ENCODE assay signal across 1 cellular context in genomic region chr2:10278029-10278762, GRCh38.
TF ChIP-seq lines count a peak whose summit lies in the region.

No MANE protein-coding gene starts in this region.

TF ChIP-seq in HepG2, 621 proteins besides CTCF, POLR2A, EP300 and RAD21 (continued from another document):
- no peak for TF ChIP-seq GMEB2 (CRISPR knock-in tag; IDR thresholded peaks at IDR 0.05; ENCODE audit: low read depth)
- no peak for TF ChIP-seq HNRNPK (IDR thresholded peaks at IDR 0.05; ENCODE audit: low read depth, low read length, poor library complexity, severe bottlenecking)
- peak; percentile 56; the same call in 1 of the 2 replicates for TF ChIP-seq ZNF563 (CRISPR knock-in tag; IDR thresholded peaks at IDR 0.05)
- peak; percentile 69; the same call in 1 of the 2 replicates for TF ChIP-seq ESRRA (CRISPR knock-in tag; IDR thresholded peaks at IDR 0.05; ENCODE audit: low read depth)
- TF ChIP-seq ZNF629 (CRISPR knock-in tag; conservative IDR thresholded peaks at IDR 0.05): 0 out of 2 replicates have a peak, but pooled peaks have one; percentile 17
- TF ChIP-seq TRAFD1 (CRISPR knock-in tag; IDR thresholded peaks at IDR 0.05; ENCODE audit: borderline replicate concordance): no peak
- TF ChIP-seq HNRNPUL1 (IDR thresholded peaks at IDR 0.05; ENCODE audit: low read depth, low read length): no peak
- no peak for TF ChIP-seq SETDB1 (CRISPR knock-in tag; IDR thresholded peaks at IDR 0.05; ENCODE audit: borderline replicate concordance)
- no peak for TF ChIP-seq FOXA1 (IDR thresholded peaks at IDR 0.05)
- no peak; the same call in 1 of the 2 replicates for TF ChIP-seq FOXA1 (CRISPR knock-in tag; IDR thresholded peaks at IDR 0.05)
- TF ChIP-seq SMARCE1 (IDR thresholded peaks at IDR 0.05; ENCODE audit: borderline replicate concordance): no peak
- peak; percentile 55 for TF ChIP-seq ZNF781 (CRISPR knock-in tag; IDR thresholded peaks at IDR 0.05; ENCODE audit: borderline replicate concordance, not compliant biosample characterization)
- TF ChIP-seq, protein P1, sequence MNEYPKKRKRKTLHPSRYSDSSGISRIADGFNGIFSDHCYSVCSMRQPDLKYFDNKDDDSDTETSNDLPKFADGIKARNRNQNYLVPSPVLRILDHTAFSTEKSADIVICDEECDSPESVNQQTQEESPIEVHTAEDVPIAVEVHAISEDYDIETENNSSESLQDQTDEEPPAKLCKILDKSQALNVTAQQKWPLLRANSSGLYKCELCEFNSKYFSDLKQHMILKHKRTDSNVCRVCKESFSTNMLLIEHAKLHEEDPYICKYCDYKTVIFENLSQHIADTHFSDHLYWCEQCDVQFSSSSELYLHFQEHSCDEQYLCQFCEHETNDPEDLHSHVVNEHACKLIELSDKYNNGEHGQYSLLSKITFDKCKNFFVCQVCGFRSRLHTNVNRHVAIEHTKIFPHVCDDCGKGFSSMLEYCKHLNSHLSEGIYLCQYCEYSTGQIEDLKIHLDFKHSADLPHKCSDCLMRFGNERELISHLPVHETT (CRISPR knock-in tag; conservative IDR thresholded peaks at IDR 0.05): no peak
- TF ChIP-seq ZBTB39 (CRISPR knock-in tag; IDR thresholded peaks at IDR 0.05): no peak
- no peak for TF ChIP-seq RXRB (CRISPR knock-in tag; IDR thresholded peaks at IDR 0.05; ENCODE audit: borderline replicate concordance)
- peak; percentile 69; the same call in 1 of the 2 replicates for TF ChIP-seq ZBTB20 (CRISPR knock-in tag; IDR thresholded peaks at IDR 0.05; ENCODE audit: borderline replicate concordance, low read depth)
- peak; percentile 73 for TF ChIP-seq ERF (CRISPR knock-in tag; IDR thresholded peaks at IDR 0.05)
- TF ChIP-seq HHEX (CRISPR knock-in tag; IDR thresholded peaks at IDR 0.05): no peak
- 0 out of 2 replicates have a peak, but pooled peaks have one; percentile 1 for TF ChIP-seq KMT2A (CRISPR knock-in tag; IDR thresholded peaks at IDR 0.05)
- TF ChIP-seq KLF9 (CRISPR knock-in tag; IDR thresholded peaks at IDR 0.05; ENCODE audit: low read depth): no peak
- TF ChIP-seq ARNTL (CRISPR knock-in tag; IDR thresholded peaks at IDR 0.05): peak; percentile 86
TF ChIP-seq in HepG2: peak in this region for 268.
